Comparison of ENCODE assay signal across 1 cellular context in the genomic region with DNA sequence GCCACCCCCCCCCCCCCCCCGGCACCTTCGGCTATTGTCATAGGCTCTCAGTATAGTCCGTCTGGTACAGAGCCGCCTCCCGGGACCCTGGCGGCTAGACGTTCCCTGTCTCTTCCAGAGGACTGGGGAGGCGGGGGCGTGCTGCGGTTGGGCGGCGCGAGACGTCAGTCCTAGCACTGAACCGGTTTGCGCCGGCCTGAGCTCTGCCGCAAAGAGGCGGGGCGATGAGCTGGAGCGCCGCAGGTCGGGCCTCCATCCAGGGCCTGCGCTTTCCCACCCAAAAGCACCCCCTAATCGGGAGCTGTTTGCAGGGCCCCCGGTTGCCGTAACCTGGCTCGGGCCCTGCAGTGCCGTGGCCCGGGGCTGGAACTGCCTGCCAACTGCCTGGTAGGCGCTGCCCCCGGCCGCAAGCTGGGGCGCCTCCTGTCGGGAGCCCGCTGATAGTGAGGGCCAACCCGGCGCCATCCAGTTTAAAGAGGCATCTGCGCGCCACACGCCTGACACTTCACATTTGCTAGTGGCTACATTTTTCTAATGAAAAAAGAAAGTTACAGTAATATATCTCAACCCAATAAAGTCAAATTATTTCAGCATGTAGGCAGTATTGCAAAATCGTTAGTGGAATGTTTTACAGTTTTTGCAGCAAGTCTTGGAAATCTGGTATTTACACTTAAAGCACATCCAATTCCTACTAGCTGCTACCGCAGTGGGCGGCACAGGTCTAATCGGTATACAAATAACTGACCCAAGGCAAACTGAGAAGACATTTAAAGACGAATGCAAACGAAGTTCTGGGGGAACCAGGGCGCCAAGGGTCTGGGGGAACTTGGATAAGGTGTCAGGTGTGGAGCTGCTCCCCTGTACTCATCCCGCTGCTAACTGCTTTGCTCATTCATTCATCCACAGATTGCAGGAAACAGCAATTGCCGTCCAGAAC.
A peak's percentile ranks its signal among the peaks of the same experiment; 100 is the strongest.
TF ChIP-seq lines count a peak whose summit lies in the region.

No MANE protein-coding gene starts in this region.

TF ChIP-seq in HepG2, 621 proteins besides CTCF, POLR2A, EP300 and RAD21 (continued from another document and continues in another):
- TF ChIP-seq, protein P1, sequence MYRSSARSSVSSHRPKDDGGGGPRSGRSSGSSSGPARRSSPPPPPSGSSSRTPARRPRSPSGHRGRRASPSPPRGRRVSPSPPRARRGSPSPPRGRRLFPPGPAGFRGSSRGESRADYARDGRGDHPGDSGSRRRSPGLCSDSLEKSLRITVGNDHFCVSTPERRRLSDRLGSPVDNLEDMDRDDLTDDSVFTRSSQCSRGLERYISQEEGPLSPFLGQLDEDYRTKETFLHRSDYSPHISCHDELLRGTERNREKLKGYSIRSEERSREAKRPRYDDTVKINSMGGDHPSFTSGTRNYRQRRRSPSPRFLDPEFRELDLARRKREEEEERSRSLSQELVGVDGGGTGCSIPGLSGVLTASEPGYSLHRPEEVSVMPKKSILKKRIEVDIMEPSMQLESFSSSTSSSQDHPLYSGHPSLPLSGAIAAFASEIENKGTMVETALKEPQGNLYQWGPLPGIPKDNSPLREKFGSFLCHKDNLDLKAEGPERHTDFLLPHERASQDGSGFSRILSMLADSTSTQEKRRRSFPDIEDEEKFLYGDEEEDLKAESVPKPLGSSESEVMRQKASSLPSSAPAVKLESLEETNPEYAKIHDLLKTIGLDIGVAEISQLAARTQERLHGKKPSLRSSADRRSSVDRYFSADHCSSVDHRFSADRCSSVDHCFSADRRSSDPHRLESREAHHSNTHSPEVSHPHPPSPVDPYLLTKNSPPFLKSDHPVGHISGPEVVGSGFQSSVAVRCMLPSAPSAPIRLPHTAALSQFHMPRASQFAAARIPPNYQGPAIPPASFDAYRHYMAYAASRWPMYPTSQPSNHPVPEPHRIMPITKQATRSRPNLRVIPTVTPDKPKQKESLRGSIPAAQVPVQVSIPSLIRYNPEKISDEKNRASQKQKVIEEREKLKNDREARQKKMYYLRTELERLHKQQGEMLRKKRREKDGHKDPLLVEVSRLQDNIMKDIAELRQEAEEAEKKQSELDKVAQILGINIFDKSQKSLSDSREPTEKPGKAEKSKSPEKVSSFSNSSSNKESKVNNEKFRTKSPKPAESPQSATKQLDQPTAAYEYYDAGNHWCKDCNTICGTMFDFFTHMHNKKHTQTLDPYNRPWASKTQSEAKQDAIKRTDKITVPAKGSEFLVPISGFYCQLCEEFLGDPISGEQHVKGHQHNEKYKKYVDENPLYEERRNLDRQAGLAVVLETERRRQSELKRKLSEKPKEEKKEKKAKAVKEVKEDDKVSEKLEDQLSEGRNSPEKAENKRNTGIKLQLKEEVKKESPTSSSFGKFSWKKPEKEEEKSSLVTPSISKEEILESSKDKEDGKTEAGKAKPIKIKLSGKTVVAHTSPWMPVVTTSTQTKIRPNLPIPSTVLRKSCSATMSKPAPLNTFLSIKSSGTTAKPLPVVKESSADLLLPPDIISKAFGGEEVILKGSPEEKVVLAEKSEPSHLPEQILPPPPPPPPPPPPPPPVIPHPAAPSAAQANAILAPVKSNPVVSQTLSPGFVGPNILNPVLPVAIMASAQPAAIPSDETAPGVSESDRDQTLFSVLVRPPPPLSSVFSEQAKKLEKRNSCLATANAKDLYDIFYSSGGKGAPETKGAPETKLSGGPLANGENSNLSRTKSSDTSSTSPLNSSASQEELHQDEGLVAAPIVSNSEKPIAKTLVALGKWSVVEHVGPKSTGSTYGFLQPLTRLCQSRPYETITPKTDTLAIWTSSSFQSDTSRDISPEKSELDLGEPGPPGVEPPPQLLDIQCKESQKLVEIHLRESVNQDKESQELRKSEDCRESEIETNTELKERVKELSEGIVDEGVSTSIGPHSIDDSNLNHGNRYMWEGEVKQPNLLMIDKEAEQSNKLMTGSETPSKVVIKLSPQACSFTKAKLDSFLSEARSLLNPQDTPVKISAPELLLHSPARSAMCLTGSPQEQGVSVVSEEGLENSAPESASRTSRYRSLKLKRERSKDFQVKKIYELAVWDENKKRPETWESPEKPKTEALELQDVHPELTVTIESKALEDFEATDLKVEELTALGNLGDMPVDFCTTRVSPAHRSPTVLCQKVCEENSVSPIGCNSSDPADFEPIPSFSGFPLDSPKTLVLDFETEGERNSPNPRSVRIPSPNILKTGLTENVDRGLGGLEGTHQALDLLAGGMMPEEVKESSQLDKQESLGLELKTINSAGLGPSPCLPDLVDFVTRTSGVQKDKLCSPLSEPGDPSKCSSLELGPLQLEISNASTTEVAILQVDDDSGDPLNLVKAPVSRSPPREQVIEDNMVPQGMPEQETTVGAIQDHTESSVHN (CRISPR knock-in tag; IDR thresholded peaks at IDR 0.05): no peak
- TF ChIP-seq ZNF776 (CRISPR knock-in tag; IDR thresholded peaks at IDR 0.05): peak; percentile 56
- TF ChIP-seq, protein P2, sequence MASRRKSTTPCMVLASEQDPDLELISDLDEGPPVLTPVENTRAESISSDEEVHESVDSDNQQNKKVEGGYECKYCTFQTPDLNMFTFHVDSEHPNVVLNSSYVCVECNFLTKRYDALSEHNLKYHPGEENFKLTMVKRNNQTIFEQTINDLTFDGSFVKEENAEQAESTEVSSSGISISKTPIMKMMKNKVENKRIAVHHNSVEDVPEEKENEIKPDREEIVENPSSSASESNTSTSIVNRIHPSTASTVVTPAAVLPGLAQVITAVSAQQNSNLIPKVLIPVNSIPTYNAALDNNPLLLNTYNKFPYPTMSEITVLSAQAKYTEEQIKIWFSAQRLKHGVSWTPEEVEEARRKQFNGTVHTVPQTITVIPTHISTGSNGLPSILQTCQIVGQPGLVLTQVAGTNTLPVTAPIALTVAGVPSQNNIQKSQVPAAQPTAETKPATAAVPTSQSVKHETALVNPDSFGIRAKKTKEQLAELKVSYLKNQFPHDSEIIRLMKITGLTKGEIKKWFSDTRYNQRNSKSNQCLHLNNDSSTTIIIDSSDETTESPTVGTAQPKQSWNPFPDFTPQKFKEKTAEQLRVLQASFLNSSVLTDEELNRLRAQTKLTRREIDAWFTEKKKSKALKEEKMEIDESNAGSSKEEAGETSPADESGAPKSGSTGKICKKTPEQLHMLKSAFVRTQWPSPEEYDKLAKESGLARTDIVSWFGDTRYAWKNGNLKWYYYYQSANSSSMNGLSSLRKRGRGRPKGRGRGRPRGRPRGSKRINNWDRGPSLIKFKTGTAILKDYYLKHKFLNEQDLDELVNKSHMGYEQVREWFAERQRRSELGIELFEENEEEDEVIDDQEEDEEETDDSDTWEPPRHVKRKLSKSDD (CRISPR knock-in tag; IDR thresholded peaks at IDR 0.05; ENCODE audit: low read depth): peak; percentile 22; the same call in 1 of the 2 replicates
- TF ChIP-seq, protein P3, sequence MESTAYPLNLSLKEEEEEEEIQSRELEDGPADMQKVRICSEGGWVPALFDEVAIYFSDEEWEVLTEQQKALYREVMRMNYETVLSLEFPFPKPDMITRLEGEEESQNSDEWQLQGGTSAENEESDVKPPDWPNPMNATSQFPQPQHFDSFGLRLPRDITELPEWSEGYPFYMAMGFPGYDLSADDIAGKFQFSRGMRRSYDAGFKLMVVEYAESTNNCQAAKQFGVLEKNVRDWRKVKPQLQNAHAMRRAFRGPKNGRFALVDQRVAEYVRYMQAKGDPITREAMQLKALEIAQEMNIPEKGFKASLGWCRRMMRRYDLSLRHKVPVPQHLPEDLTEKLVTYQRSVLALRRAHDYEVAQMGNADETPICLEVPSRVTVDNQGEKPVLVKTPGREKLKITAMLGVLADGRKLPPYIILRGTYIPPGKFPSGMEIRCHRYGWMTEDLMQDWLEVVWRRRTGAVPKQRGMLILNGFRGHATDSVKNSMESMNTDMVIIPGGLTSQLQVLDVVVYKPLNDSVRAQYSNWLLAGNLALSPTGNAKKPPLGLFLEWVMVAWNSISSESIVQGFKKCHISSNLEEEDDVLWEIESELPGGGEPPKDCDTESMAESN (CRISPR knock-in tag; conservative IDR thresholded peaks at IDR 0.05): 0 out of 2 replicates have a peak, but pooled peaks have one; percentile 26
- TF ChIP-seq, protein P4, sequence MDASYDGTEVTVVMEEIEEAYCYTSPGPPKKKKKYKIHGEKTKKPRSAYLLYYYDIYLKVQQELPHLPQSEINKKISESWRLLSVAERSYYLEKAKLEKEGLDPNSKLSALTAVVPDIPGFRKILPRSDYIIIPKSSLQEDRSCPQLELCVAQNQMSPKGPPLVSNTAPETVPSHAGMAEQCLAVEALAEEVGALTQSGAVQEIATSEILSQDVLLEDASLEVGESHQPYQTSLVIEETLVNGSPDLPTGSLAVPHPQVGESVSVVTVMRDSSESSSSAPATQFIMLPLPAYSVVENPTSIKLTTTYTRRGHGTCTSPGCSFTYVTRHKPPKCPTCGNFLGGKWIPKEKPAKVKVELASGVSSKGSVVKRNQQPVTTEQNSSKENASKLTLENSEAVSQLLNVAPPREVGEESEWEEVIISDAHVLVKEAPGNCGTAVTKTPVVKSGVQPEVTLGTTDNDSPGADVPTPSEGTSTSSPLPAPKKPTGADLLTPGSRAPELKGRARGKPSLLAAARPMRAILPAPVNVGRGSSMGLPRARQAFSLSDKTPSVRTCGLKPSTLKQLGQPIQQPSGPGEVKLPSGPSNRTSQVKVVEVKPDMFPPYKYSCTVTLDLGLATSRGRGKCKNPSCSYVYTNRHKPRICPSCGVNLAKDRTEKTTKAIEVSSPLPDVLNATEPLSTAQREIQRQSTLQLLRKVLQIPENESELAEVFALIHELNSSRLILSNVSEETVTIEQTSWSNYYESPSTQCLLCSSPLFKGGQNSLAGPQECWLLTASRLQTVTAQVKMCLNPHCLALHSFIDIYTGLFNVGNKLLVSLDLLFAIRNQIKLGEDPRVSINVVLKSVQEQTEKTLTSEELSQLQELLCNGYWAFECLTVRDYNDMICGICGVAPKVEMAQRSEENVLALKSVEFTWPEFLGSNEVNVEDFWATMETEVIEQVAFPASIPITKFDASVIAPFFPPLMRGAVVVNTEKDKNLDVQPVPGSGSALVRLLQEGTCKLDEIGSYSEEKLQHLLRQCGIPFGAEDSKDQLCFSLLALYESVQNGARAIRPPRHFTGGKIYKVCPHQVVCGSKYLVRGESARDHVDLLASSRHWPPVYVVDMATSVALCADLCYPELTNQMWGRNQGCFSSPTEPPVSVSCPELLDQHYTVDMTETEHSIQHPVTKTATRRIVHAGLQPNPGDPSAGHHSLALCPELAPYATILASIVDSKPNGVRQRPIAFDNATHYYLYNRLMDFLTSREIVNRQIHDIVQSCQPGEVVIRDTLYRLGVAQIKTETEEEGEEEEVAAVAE (CRISPR knock-in tag; IDR thresholded peaks at IDR 0.05; ENCODE audit: borderline replicate concordance): 0 out of 2 replicates have a peak, but pooled peaks have one; percentile 48
- TF ChIP-seq ZMYM4 (CRISPR knock-in tag; IDR thresholded peaks at IDR 0.05): peak; percentile 53; the same call in 1 of the 2 replicates
- TF ChIP-seq ARNT (IDR thresholded peaks at IDR 0.05): no peak
- TF ChIP-seq ZNF282 (IDR thresholded peaks at IDR 0.05; ENCODE audit: partially characterized antibody): no peak
- no peak for TF ChIP-seq ZNF891 (CRISPR knock-in tag; IDR thresholded peaks at IDR 0.05)
- TF ChIP-seq, protein P5, sequence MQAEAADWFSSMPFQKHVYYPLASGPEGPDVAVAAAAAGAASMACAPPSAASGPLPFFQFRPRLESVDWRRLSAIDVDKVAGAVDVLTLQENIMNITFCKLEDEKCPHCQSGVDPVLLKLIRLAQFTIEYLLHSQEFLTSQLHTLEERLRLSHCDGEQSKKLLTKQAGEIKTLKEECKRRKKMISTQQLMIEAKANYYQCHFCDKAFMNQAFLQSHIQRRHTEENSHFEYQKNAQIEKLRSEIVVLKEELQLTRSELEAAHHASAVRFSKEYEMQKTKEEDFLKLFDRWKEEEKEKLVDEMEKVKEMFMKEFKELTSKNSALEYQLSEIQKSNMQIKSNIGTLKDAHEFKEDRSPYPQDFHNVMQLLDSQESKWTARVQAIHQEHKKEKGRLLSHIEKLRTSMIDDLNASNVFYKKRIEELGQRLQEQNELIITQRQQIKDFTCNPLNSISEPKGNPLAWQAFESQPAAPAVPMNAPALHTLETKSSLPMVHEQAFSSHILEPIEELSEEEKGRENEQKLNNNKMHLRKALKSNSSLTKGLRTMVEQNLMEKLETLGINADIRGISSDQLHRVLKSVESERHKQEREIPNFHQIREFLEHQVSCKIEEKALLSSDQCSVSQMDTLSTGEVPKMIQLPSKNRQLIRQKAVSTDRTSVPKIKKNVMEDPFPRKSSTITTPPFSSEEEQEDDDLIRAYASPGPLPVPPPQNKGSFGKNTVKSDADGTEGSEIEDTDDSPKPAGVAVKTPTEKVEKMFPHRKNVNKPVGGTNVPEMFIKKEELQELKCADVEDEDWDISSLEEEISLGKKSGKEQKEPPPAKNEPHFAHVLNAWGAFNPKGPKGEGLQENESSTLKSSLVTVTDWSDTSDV (CRISPR knock-in tag; IDR thresholded peaks at IDR 0.05): no peak
- no peak for TF ChIP-seq MTF1 (CRISPR knock-in tag; IDR thresholded peaks at IDR 0.05)
- TF ChIP-seq, protein P6, sequence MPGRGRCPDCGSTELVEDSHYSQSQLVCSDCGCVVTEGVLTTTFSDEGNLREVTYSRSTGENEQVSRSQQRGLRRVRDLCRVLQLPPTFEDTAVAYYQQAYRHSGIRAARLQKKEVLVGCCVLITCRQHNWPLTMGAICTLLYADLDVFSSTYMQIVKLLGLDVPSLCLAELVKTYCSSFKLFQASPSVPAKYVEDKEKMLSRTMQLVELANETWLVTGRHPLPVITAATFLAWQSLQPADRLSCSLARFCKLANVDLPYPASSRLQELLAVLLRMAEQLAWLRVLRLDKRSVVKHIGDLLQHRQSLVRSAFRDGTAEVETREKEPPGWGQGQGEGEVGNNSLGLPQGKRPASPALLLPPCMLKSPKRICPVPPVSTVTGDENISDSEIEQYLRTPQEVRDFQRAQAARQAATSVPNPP (CRISPR knock-in tag; IDR thresholded peaks at IDR 0.05): no peak
- 0 out of 2 replicates have a peak, but pooled peaks have one; percentile 27 for TF ChIP-seq SALL2 (CRISPR knock-in tag; IDR thresholded peaks at IDR 0.05)
- TF ChIP-seq TCF7 (IDR thresholded peaks at IDR 0.05; ENCODE audit: low read depth): no peak
- TF ChIP-seq, protein P7, sequence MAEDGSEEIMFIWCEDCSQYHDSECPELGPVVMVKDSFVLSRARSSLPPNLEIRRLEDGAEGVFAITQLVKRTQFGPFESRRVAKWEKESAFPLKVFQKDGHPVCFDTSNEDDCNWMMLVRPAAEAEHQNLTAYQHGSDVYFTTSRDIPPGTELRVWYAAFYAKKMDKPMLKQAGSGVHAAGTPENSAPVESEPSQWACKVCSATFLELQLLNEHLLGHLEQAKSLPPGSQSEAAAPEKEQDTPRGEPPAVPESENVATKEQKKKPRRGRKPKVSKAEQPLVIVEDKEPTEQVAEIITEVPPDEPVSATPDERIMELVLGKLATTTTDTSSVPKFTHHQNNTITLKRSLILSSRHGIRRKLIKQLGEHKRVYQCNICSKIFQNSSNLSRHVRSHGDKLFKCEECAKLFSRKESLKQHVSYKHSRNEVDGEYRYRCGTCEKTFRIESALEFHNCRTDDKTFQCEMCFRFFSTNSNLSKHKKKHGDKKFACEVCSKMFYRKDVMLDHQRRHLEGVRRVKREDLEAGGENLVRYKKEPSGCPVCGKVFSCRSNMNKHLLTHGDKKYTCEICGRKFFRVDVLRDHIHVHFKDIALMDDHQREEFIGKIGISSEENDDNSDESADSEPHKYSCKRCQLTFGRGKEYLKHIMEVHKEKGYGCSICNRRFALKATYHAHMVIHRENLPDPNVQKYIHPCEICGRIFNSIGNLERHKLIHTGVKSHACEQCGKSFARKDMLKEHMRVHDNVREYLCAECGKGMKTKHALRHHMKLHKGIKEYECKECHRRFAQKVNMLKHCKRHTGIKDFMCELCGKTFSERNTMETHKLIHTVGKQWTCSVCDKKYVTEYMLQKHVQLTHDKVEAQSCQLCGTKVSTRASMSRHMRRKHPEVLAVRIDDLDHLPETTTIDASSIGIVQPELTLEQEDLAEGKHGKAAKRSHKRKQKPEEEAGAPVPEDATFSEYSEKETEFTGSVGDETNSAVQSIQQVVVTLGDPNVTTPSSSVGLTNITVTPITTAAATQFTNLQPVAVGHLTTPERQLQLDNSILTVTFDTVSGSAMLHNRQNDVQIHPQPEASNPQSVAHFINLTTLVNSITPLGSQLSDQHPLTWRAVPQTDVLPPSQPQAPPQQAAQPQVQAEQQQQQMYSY (CRISPR knock-in tag; IDR thresholded peaks at IDR 0.05): no peak
- TF ChIP-seq TBX3 (IDR thresholded peaks at IDR 0.05; ENCODE audit: borderline replicate concordance): no peak
- TF ChIP-seq TEAD3 (CRISPR knock-in tag; optimal IDR thresholded peaks at IDR 0.05; ENCODE audit: borderline replicate concordance): no peak
- no peak for TF ChIP-seq KLF12 (CRISPR knock-in tag; IDR thresholded peaks at IDR 0.05; ENCODE audit: borderline replicate concordance)
- TF ChIP-seq ZNF235 (CRISPR knock-in tag; IDR thresholded peaks at IDR 0.05; ENCODE audit: borderline replicate concordance): no peak
- TF ChIP-seq ERF (CRISPR knock-in tag; IDR thresholded peaks at IDR 0.05): no peak
